In genomic region chr11:8717876-8718753, GRCh38 we compare ENCODE assay signal across 8 cellular contexts. TPM values are rescaled to one million over a fixed set of nuclear protein-coding genes. Genes with fewer than 3 reads are reported as not detected.
DNase-seq lines count a peak whose midpoint lies in the region; ATAC-seq, FAIRE-seq and TF ChIP-seq lines count a peak whose summit lies in the region.

No MANE protein-coding gene starts in this region.

- no peak for TF ChIP-seq CTCF in fibroblast of the aortic adventitia (IDR thresholded peaks at IDR 0.05; ENCODE audit: insufficient read depth, low read length)

- H3K4me3 Mint-ChIP-seq in activated naive CD4-positive, alpha-beta T cell treated with anti-CD3 and anti-CD28 coated beads for 36 hours = no peak overlapping the region

- peak overlapping the region; percentile 97 for H3K27ac ChIP-seq in rectal smooth muscle tissue (ENCODE audit: low read depth, low read length)

- H3K27ac Mint-ChIP-seq in activated naive CD4-positive, alpha-beta T cell treated with anti-CD3 and anti-CD28 coated beads for 36 hours = no peak overlapping the region

- H3K36me3 Mint-ChIP-seq in activated naive CD4-positive, alpha-beta T cell treated with anti-CD3 and anti-CD28 coated beads for 36 hours (ENCODE audit: low read depth) = no peaks in the 10 kb centered on the region

- H3K9me3 Mint-ChIP-seq in activated naive CD4-positive, alpha-beta T cell treated with anti-CD3 and anti-CD28 coated beads for 36 hours = no peaks in the 10 kb centered on the region

- no peak for ATAC-seq in HG03342 (IDR thresholded peaks at IDR 0.05; ENCODE audit: unreplicated experiment)
- no peak for ATAC-seq in GM19397 (IDR thresholded peaks at IDR 0.05; ENCODE audit: unreplicated experiment)

- peaks cover 75% of the 10 kb centered on the region for H3K4me1 ChIP-seq in rectal smooth muscle tissue (ENCODE audit: control insufficient read depth, insufficient read depth, low read length)

- H3K4me3 ChIP-seq in fibroblast of the aortic adventitia (ENCODE audit: low read depth, low read length) (peak overlapping the region; percentile 22), rectal smooth muscle tissue (ENCODE audit: low read length) (peak overlapping the region; percentile 19)

- H3K4me1 Mint-ChIP-seq in activated naive CD4-positive, alpha-beta T cell treated with anti-CD3 and anti-CD28 coated beads for 36 hours (ENCODE audit: low read depth) = no peaks in the 10 kb centered on the region

- H3K36me3 ChIP-seq in rectal smooth muscle tissue (ENCODE audit: control insufficient read depth, insufficient read depth, low read length) = peaks cover 14% of the 10 kb centered on the region

- no peaks in the 10 kb centered on the region for H3K27me3 ChIP-seq in rectal smooth muscle tissue (ENCODE audit: control insufficient read depth, insufficient read depth, low read length)

- H3K9ac ChIP-seq in rectal smooth muscle tissue (ENCODE audit: low read length) = no peak overlapping the region

- FAIRE-seq in GM19239 (lab: Jason Lieb, UNC) = no peak

- intact Hi-C loops in activated naive CD4-positive, alpha-beta T cell treated with anti-CD3 and anti-CD28 coated beads for 36 hours (cut with micrococcal nuclease) = no loop called here

- DNase-seq in GM19239 (ENCODE audit: insufficient read length, low spot score) = peak; percentile 32
- DNase-seq in RKO (ENCODE audit: low spot score) = peak; percentile 20
- DNase-seq in fibroblast of the aortic adventitia (ENCODE audit: low read depth) = peak; percentile 89
- DNase-seq in activated naive CD4-positive, alpha-beta T cell treated with anti-CD3 and anti-CD28 coated beads for 36 hours = no peak
- DNase-seq in T-helper 9 cell = no peak

- CTCF ChIA-PET in activated naive CD4-positive, alpha-beta T cell treated with anti-CD3 and anti-CD28 coated beads for 36 hours (lab: Charles Lee) = interaction anchor here (0.6 kb wide), 1 partner anchor 16 kb away, joined by 3 read pairs; no protein-coding TSS in a partner anchor

- H3K27me3 Mint-ChIP-seq in activated naive CD4-positive, alpha-beta T cell treated with anti-CD3 and anti-CD28 coated beads for 36 hours (ENCODE audit: low read depth) = no peaks in the 10 kb centered on the region

RNA-seq across cellular contexts. Expression of gene RPL27A, which starts 35.5 kb away (rescaled TPM):
- total RNA-seq in fibroblast of the aortic adventitia (ENCODE audit: low replicate concordance) = 505 and 965 TPM in 2 replicates
- 1,000 to 10,000 TPM; 1,157 to 1,188 TPM for total RNA-seq in activated naive CD4-positive, alpha-beta T cell treated with anti-CD3 and anti-CD28 coated beads for 36 hours

RNA-seq across cellular contexts. Expression of gene TRIM66, which starts 35.6 kb away (rescaled TPM):
- total RNA-seq in fibroblast of the aortic adventitia (ENCODE audit: low replicate concordance) = 4.1 and 5.6 TPM in 2 replicates
- total RNA-seq in activated naive CD4-positive, alpha-beta T cell treated with anti-CD3 and anti-CD28 coated beads for 36 hours = 10 to 100 TPM; 16.4 to 19.1 TPM

Comparison
In these comparisons a context has a peak if more than half of its experiments do, and no peak if none do; other contexts are left out.
1. DNase-seq: peak in GM19239 (single experiment), RKO (single experiment) and fibroblast of the aortic adventitia (single experiment); none in activated naive CD4-positive, alpha-beta T cell treated with anti-CD3 and anti-CD28 coated beads for 36 hours (single experiment) and T-helper 9 cell (single experiment).